ENCODE assay signal across 15 cellular contexts in genomic region chr1:54485417-54485816, GRCh38.
DNase-seq lines count a peak whose midpoint lies in the region; FAIRE-seq and TF ChIP-seq lines count a peak whose summit lies in the region.
"Had no signal": no experiment of that assay in that cellular context is flagged by ENCODE, and none has a peak within 500 bp of the region (broad histone marks: within the 10 kb centered on the region; RNA-seq: fewer than 3 reads in every experiment).

No MANE protein-coding gene starts in this region.

- DNase-seq in KBM-7 (peak; percentile 79), GM19239 (ENCODE audit: insufficient read length, low spot score) (no peak), putamen (ENCODE audit: low spot score) (no peak), NCI-H510A (lab: John Stamatoyannopoulos, UW) (no peak), ascending aorta (ENCODE audit: low spot score in 2 of 2) (no peak)
- no peak for DNase-seq in activated naive CD8-positive, alpha-beta T cell treated with anti-CD3 and anti-CD28 coated beads for 36 hours
- DNase-seq: activated CD4-positive, alpha-beta T cell treated with anti-CD3 and anti-CD28 coated beads for 1 hour; NCI-H2029; stimulated activated CD4-positive, alpha-beta T cell treated with anti-CD3 and anti-CD28 coated beads, Interleukin-2, amount 100 ng/mL, for 24 hours had no signal

- H3K4me2 ChIP-seq in BLaER1 treated with 17β-estradiol and CSF1 and Interleukin-3, amounts not matched to agents 10 nM and 100 nM: peak overlapping the region; percentile 81 to 99 (median 97)

- no peaks in the 10 kb centered on the region for H3K27me3 ChIP-seq in BLaER1 treated with 17β-estradiol and CSF1 and Interleukin-3, amounts not matched to agents 10 nM and 100 nM
- no peaks in the 10 kb centered on the region for H3K27me3 ChIP-seq in muscle layer of colon (ENCODE audit: control insufficient read depth in 1 of 2, insufficient read depth in 2 of 2, low read length in 2 of 2)
- H3K27me3 ChIP-seq in ascending aorta: no peaks in the 10 kb centered on the region
- H3K27me3 ChIP-seq: breast epithelium had no signal

- H4K20me1 ChIP-seq in BLaER1 treated with 17β-estradiol and CSF1 and Interleukin-3, amounts not matched to agents 10 nM and 100 nM: no peaks in the 10 kb centered on the region

- H3K4me3 ChIP-seq in BLaER1 treated with 17β-estradiol and CSF1 and Interleukin-3, amounts not matched to agents 10 nM and 100 nM: peak overlapping the region in 1 of 10 experiments; percentile 35; a peak in 1 of 20 replicates
- H3K4me3 ChIP-seq in muscle layer of colon (ENCODE audit: low read depth in 1 of 2, low read length in 2 of 2) (no peak overlapping the region), ascending aorta (no peak overlapping the region)

- no peaks in the 10 kb centered on the region for H3K36me3 Mint-ChIP-seq in activated naive CD8-positive, alpha-beta T cell treated with anti-CD3 and anti-CD28 coated beads for 36 hours
- H3K36me3 Mint-ChIP-seq: stimulated activated effector memory CD8-positive, alpha-beta T cell treated with anti-CD3 and anti-CD28 coated beads, Interleukin-12 subunit alpha, Interleukin-12 subunit beta, amount 100 ng/mL, for 72 hours had no signal

- no peaks in the 10 kb centered on the region for H3K36me3 ChIP-seq in BLaER1 treated with 17β-estradiol and CSF1 and Interleukin-3, amounts not matched to agents 10 nM and 100 nM
- H3K36me3 ChIP-seq in muscle layer of colon (ENCODE audit: insufficient read depth, low read length): no peaks in the 10 kb centered on the region
- no peaks in the 10 kb centered on the region for H3K36me3 ChIP-seq in ascending aorta
- H3K36me3 ChIP-seq: breast epithelium had no signal

- in situ Hi-C loops in KBM-7 (cut with MboI; ENCODE audit: low pct_unique_long_range_greater_than_20kb, low sequenced_read_pairs): no loop called here

- no peak for TF ChIP-seq CTCF in ascending aorta (IDR thresholded peaks at IDR 0.05)

- peaks cover 47% of the 10 kb centered on the region for H3K4me1 Mint-ChIP-seq in activated naive CD8-positive, alpha-beta T cell treated with anti-CD3 and anti-CD28 coated beads for 36 hours

- peaks cover 52 to 64% (median 57%) of the 10 kb centered on the region in 10 experiments for H3K4me1 ChIP-seq in BLaER1 treated with 17β-estradiol and CSF1 and Interleukin-3, amounts not matched to agents 10 nM and 100 nM
- H3K4me1 ChIP-seq in muscle layer of colon (ENCODE audit: insufficient read depth, low read length) (peaks cover 48% of the 10 kb centered on the region), ascending aorta (peaks cover 0 to 28% of the 10 kb centered on the region in 2 donors)

- H3K4me3 Mint-ChIP-seq in activated naive CD8-positive, alpha-beta T cell treated with anti-CD3 and anti-CD28 coated beads for 36 hours: no peak overlapping the region
- H3K4me3 Mint-ChIP-seq: stimulated activated effector memory CD8-positive, alpha-beta T cell treated with anti-CD3 and anti-CD28 coated beads, Interleukin-12 subunit alpha, Interleukin-12 subunit beta, amount 100 ng/mL, for 72 hours had no signal

- H3K9me3 Mint-ChIP-seq in activated naive CD8-positive, alpha-beta T cell treated with anti-CD3 and anti-CD28 coated beads for 36 hours: no peaks in the 10 kb centered on the region
- H3K9me3 Mint-ChIP-seq: activated T-helper 2 cell treated with anti-CD3 and anti-CD28 coated beads, Interferon-gamma antibody, Interleukin-2, Interleukin-4, amounts not matched to agents 10 μg/mL and 5 μg/mL and 100 μg/mL, durations not matched to agents 14 hours and 24 hours and 36 hours; stimulated activated effector memory CD8-positive, alpha-beta T cell treated with anti-CD3 and anti-CD28 coated beads, Interleukin-12 subunit alpha, Interleukin-12 subunit beta, amount 100 ng/mL, for 72 hours had no signal

- H3K27me3 Mint-ChIP-seq in activated naive CD8-positive, alpha-beta T cell treated with anti-CD3 and anti-CD28 coated beads for 36 hours: no peaks in the 10 kb centered on the region

- H3K9ac ChIP-seq in BLaER1 treated with 17β-estradiol and CSF1 and Interleukin-3, amounts not matched to agents 10 nM and 100 nM: peak overlapping the region in 6 of 11 experiments; percentile 14 to 54 (median 50); a peak in 6 of 22 replicates
- H3K9ac ChIP-seq in muscle layer of colon (ENCODE audit: low read length): no peak overlapping the region

- intact Hi-C loops in ascending aorta (cut with DNase I): loop anchor here (5.0 kb wide), 6 partner anchors 97 to 538 kb away; partner anchors contain the start of genes IFT25, LRRC42, TCEANC2 and TMEM59

- FAIRE-seq in GM19239 (lab: Jason Lieb, UNC): no peak
- FAIRE-seq: endothelial cell of umbilical vein had no signal

- H3K27ac Mint-ChIP-seq in activated naive CD8-positive, alpha-beta T cell treated with anti-CD3 and anti-CD28 coated beads for 36 hours: peak overlapping the region; percentile 23
- H3K27ac Mint-ChIP-seq: activated T-helper 2 cell treated with anti-CD3 and anti-CD28 coated beads, Interferon-gamma antibody, Interleukin-2, Interleukin-4, amounts not matched to agents 10 μg/mL and 5 μg/mL and 100 μg/mL, durations not matched to agents 14 hours and 24 hours and 36 hours; stimulated activated effector memory CD8-positive, alpha-beta T cell treated with anti-CD3 and anti-CD28 coated beads, Interleukin-12 subunit alpha, Interleukin-12 subunit beta, amount 100 ng/mL, for 72 hours had no signal

- H3K9me3 ChIP-seq in BLaER1 treated with 17β-estradiol and CSF1 and Interleukin-3, amounts not matched to agents 10 nM and 100 nM (replicated peaks in 1 of 11): no peaks in the 10 kb centered on the region
- H3K9me3 ChIP-seq in muscle layer of colon (ENCODE audit: low read length) (no peaks in the 10 kb centered on the region), ascending aorta (no peaks in the 10 kb centered on the region)
- H3K9me3 ChIP-seq: breast epithelium had no signal

- H3K27ac ChIP-seq in BLaER1 treated with 17β-estradiol and CSF1 and Interleukin-3, amounts not matched to agents 10 nM and 100 nM: peak overlapping the region in 4 of 11 experiments; percentile 10 to 49 (median 24); a peak in 4 of 22 replicates
- H3K27ac ChIP-seq in muscle layer of colon (ENCODE audit: low read depth, low read length) (peak overlapping the region; percentile 55), ascending aorta (no peak overlapping the region)
- H3K27ac ChIP-seq: breast epithelium had no signal
